In genomic region chr1:117696567-117696966, GRCh38 we compare ENCODE assay signal across 14 cellular contexts.
DNase-seq lines count a peak whose midpoint lies in the region; TF ChIP-seq lines count a peak whose summit lies in the region.
"Had no signal": no experiment of that assay in that cellular context is flagged by ENCODE, and none has a peak within 500 bp of the region (broad histone marks: within the 10 kb centered on the region; RNA-seq: fewer than 3 reads in every experiment).

No MANE protein-coding gene starts in this region.

- no peak for TF ChIP-seq POLR2A in stomach (IDR thresholded peaks at IDR 0.05)
- no peak for TF ChIP-seq POLR2A in spleen (IDR thresholded peaks at IDR 0.05)

- H3K27ac ChIP-seq in right atrium auricular region (peak overlapping the region; percentile 69 to 80), stomach (peak overlapping the region; percentile 70 to 82 (median 73)), OCI-LY7 (ENCODE audit: low read depth, low read length, poor library complexity, severe bottlenecking) (no peak overlapping the region), spleen (peak overlapping the region in 4 of 8 donors; percentile 11 to 58 (median 50))
- H3K27ac ChIP-seq: HL-60 had no signal

- no peak overlapping the region for H3K4me2 ChIP-seq in OCI-LY7 (ENCODE audit: low read length)

- H3K36me3 ChIP-seq in right atrium auricular region = no peaks in the 10 kb centered on the region
- no peaks in the 10 kb centered on the region for H3K36me3 ChIP-seq in stomach
- H3K36me3 ChIP-seq in OCI-LY7 (ENCODE audit: insufficient read depth, low read length) = no peaks in the 10 kb centered on the region
- H3K36me3 ChIP-seq in spleen = no peaks in the 10 kb centered on the region

- H3K79me2 ChIP-seq in OCI-LY7 (ENCODE audit: insufficient read depth, low read depth, low read length) = no peaks in the 10 kb centered on the region

- no TSS peak for BruUV-seq in OCI-LY7 (replicated peaks; lab: Mats Ljungman, UMichigan)

- H3K4me3 ChIP-seq in cardiac fibroblast (replicated peaks in 1 of 2; ENCODE audit: low read depth in 2 of 2, low read length in 2 of 2) (no peak overlapping the region), right atrium auricular region (no peak overlapping the region), stomach (no peak overlapping the region), OCI-LY7 (ENCODE audit: low read depth, low read length, poor library complexity, severe bottlenecking) (no peak overlapping the region), spleen (no peak overlapping the region)

- peak; percentile 86 for DNase-seq in EH (ENCODE audit: low read depth)
- DNase-seq in cardiac fibroblast (ENCODE audit: low read depth in 2 of 2) = peak; percentile 39 to 85
- DNase-seq in right atrium auricular region (ENCODE audit: low spot score) = no peak
- DNase-seq in stomach = no peak
- no peak for DNase-seq in OCI-LY7 (ENCODE audit: low spot score)
- no peak for DNase-seq in GM19238 (ENCODE audit: insufficient read length, low spot score)
- no peak for DNase-seq in spleen
- DNase-seq in NCI-H446 (lab: John Stamatoyannopoulos, UW) = no peak
- DNase-seq: activated naive CD4-positive, alpha-beta T cell treated with anti-CD3 and anti-CD28 coated beads, Interleukin-2, amount 50 U/mL, for 16 hours; CD4-positive, CD25-positive, alpha-beta regulatory T cell; H7; NCI-H2029 treated with DMSO at 0.1 percent for 48 hours; SHP77 had no signal

- H3K27me3 ChIP-seq in right atrium auricular region (no peaks in the 10 kb centered on the region), stomach (no peaks in the 10 kb centered on the region), spleen (replicated peaks in 1 of 7) (peaks cover 0 to 23% (median 0%) of the 10 kb centered on the region in 7 donors)

- 41 to 82% (median 71%) methylated on average over 1 of the region's 1 CpG for WGBS in stomach, 5 donors
- 76 to 94% (median 87%) methylated on average over 1 of the region's 1 CpG for WGBS in spleen, 5 donors

- no peaks in the 10 kb centered on the region for H3K9me3 ChIP-seq in right atrium auricular region
- no peaks in the 10 kb centered on the region for H3K9me3 ChIP-seq in stomach
- no peaks in the 10 kb centered on the region for H3K9me3 ChIP-seq in OCI-LY7 (ENCODE audit: low read length)
- H3K9me3 ChIP-seq in spleen = no peaks in the 10 kb centered on the region

- H2AFZ ChIP-seq in OCI-LY7 (ENCODE audit: low read length) = no peak overlapping the region

- no peaks in the 10 kb centered on the region for H3K9me2 ChIP-seq in OCI-LY7 (ENCODE audit: insufficient read depth, low read length)

- intact Hi-C loops in stomach (cut with DNase I; ENCODE audit: low total_unique reads) (no loop called here), OCI-LY7 (cut with micrococcal nuclease; ENCODE audit: unreplicated experiment) (no loop called here), spleen (cut with DNase I; ENCODE audit: low total_unique reads) (no loop called here)

- CTCF ChIA-PET in OCI-LY7 (lab: Charles Lee; ENCODE audit: unreplicated experiment) = interaction anchor here (0.9 kb wide), 1 partner anchor 13 kb away, joined by 3 read pairs; no protein-coding TSS in a partner anchor

- POLR2A ChIA-PET in OCI-LY7 (lab: Charles Lee) = interaction anchor here (0.8 to 1.3 kb wide), 2 partner anchors 15 to 36 kb away, joined by 3 to 4 read pairs; no protein-coding TSS in a partner anchor

- TF ChIP-seq EP300 in stomach (IDR thresholded peaks at IDR 0.05) = no peak

- H4K20me1 ChIP-seq in OCI-LY7 (ENCODE audit: insufficient read depth, low read length) = no peaks in the 10 kb centered on the region

- TF ChIP-seq CTCF in cardiac fibroblast (IDR thresholded peaks at IDR 0.05; ENCODE audit: low read depth, low read length) = no peak
- no peak for TF ChIP-seq CTCF in right atrium auricular region (IDR thresholded peaks at IDR 0.05)
- no peak for TF ChIP-seq CTCF in stomach (IDR thresholded peaks at IDR 0.05)
- TF ChIP-seq CTCF in OCI-LY7 (conservative IDR thresholded peaks at IDR 0.05; ENCODE audit: low read length) = no peak
- no peak for TF ChIP-seq CTCF in spleen (IDR thresholded peaks at IDR 0.05 in 8 of 11, conservative IDR thresholded peaks at IDR 0.05 in 3 of 11)

- H3K4me1 ChIP-seq in right atrium auricular region = peaks cover 0 to 18% of the 10 kb centered on the region in 2 donors
- peaks cover 0 to 21% (median 10%) of the 10 kb centered on the region in 4 donors for H3K4me1 ChIP-seq in stomach
- H3K4me1 ChIP-seq in OCI-LY7 (ENCODE audit: insufficient read depth, low read length, poor library complexity, severe bottlenecking) = no peaks in the 10 kb centered on the region
- no peaks in the 10 kb centered on the region for H3K4me1 ChIP-seq in spleen

Comparison
In these comparisons a context has a peak if more than half of its experiments do, and no peak if none do; other contexts are left out.
1. DNase-seq: peak in EH (single experiment) and cardiac fibroblast (2 of 2); none in right atrium auricular region (single experiment), stomach (single experiment), OCI-LY7 (single experiment), GM19238 (single experiment), spleen (single experiment) and NCI-H446 (0 of 2).